13 cellular contexts compared by ENCODE assay signal in the genomic region with DNA sequence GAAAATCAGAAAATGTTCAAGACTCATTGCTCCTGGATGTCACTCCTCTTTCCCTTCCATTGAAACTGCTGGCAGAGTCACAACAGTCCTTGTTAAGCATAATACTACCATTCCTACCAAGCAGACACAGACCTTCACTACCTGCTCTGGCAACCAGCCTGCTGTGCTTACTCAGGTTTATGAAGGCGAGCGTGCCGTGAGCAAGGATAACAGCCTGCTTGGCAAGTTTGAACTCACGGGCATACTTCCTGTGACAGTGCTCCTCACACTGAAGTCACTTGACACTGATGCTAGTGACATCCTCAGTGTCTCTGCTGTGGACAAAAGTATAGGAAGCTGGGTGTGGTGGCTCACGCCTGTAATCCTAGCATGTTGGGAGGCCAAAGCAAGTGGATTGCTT.
"Had no signal": no experiment of that assay in that cellular context is flagged by ENCODE, and none has a peak within 500 bp of the region (broad histone marks: within the 10 kb centered on the region; RNA-seq: fewer than 3 reads in every experiment).

No MANE protein-coding gene starts in this region.

- FAIRE-seq: colon, urothelium cell line had no signal

- DNase-seq: effector memory CD8-positive, alpha-beta T cell; foreskin keratinocyte; mammary epithelial cell; naive thymus-derived CD8-positive, alpha-beta T cell; sigmoid colon; stimulated activated CD4-positive, alpha-beta T cell treated with anti-CD3 and anti-CD28 coated beads, Interleukin-12 subunit alpha, Interleukin-12 subunit beta, amount 100 ng/mL, for 4 hours; stimulated activated naive CD4-positive, alpha-beta T cell treated with Interleukin-2 at 50 U/mL for 16 hours had no signal

- ATAC-seq: effector memory CD8-positive, alpha-beta T cell; foreskin keratinocyte; naive thymus-derived CD8-positive, alpha-beta T cell had no signal

- H3K4me2 ChIP-seq: hepatocyte had no signal

- H3K4me1 ChIP-seq: foreskin keratinocyte, right atrium auricular region, sigmoid colon had no signal

- H3K79me2 ChIP-seq: hepatocyte had no signal

- H3K27me3 ChIP-seq: hepatocyte, neutrophil, right atrium auricular region, sigmoid colon had no signal

- H2AFZ ChIP-seq: hepatocyte had no signal

- H3K9me3 ChIP-seq: neutrophil, right atrium auricular region, sigmoid colon had no signal

- H3K27ac ChIP-seq: foreskin keratinocyte, hepatocyte, neutrophil, right atrium auricular region, sigmoid colon, skin epidermis had no signal

- H3K36me3 ChIP-seq: neutrophil, right atrium auricular region, sigmoid colon had no signal

- H3K4me3 ChIP-seq: hepatocyte, right atrium auricular region, sigmoid colon, skin epidermis had no signal
